8 cellular contexts compared by ENCODE assay signal in the genomic region with DNA sequence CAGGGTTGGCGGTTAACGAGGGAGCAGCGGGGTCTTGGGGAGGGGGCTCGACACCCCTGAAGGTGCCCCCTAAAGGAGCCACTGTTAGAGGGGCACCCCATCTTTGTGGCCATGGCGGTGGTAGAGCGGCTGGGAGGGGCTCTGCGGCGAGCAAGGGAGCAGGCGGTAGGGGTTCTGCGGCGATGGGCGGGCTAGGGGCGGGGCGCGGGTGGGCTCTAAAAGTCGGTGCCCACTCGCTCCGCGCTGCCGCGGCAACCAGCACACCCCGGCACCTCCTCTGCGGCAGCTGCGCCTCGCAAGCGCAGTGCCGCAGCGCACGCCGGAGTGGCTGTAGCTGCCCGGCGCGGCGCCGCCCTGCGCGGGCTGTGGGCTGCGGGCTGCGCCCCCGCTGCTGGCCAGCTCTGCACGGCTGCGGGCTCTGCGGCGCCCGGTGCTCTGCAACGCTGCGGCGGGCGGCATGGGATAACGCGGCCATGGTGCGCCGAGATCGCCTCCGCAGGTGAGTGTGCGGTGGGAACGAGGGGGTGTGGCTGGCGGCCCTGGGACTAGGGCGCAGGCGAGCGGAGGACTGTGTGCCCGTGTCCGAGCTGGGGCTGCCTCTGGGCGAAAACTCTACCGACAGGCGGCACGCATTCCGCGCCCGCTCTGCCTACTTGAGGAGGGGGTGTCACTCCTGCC. TPM values are rescaled to one million over a fixed set of nuclear protein-coding genes. Genes with fewer than 3 reads are reported as not detected.
DNase-seq lines count a peak whose midpoint lies in the region; ATAC-seq and TF ChIP-seq lines count a peak whose summit lies in the region.

A gene with protein sequence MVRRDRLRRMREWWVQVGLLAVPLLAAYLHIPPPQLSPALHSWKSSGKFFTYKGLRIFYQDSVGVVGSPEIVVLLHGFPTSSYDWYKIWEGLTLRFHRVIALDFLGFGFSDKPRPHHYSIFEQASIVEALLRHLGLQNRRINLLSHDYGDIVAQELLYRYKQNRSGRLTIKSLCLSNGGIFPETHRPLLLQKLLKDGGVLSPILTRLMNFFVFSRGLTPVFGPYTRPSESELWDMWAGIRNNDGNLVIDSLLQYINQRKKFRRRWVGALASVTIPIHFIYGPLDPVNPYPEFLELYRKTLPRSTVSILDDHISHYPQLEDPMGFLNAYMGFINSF (plus strand): TSS at position 245 of the 678 bp plus-strand sequence. CDS start 229 bp downstream, at position 474.

- peaks cover 38% of the 10 kb centered on the region for H3K27me3 Mint-ChIP-seq in endodermal cell (ENCODE audit: insufficient read depth)

- whole genome bisulfite sequencing in endodermal cell (ENCODE audit: insufficient coverage in 1 of 2, insufficient read length in 1 of 2), 2 experiments: 45 to 64% methylated on average over 19 to 70 of the region's 70 CpGs

- peaks cover 10% of the 10 kb centered on the region for H3K4me1 ChIP-seq in endodermal cell (ENCODE audit: control insufficient read depth, insufficient read depth, low read length)

- H3K36me3 ChIP-seq in endodermal cell (ENCODE audit: control insufficient read depth, insufficient read depth, low read length): peaks cover 13% of the 10 kb centered on the region

- H3K4me3 Mint-ChIP-seq in endodermal cell: peak within 1 kb of the TSS; percentile 59

- TF ChIP-seq CTCF in endodermal cell (conservative IDR thresholded peaks at IDR 0.05): peak; percentile 12

- peaks cover 48% of the 10 kb centered on the region for H3K4me1 Mint-ChIP-seq in endodermal cell

- peaks cover 37% of the 10 kb centered on the region for H3K36me3 Mint-ChIP-seq in endodermal cell (ENCODE audit: low read depth)

- peaks cover 19% of the 10 kb centered on the region for H3K9me3 Mint-ChIP-seq in endodermal cell

- peak within 1 kb of the TSS; percentile 78 for H3K4me3 ChIP-seq in endodermal cell (ENCODE audit: low read length)

- DNase-seq in NCI-H1417 (lab: John Stamatoyannopoulos, UW): peak in 2 of 3 experiments; percentile 73 to 79
- no peak for DNase-seq in NCI-H1417 treated with DMSO at 0.1 percent for 48 hours (lab: John Stamatoyannopoulos, UW)
- DNase-seq in RPMI8226: peak; percentile 27
- peak; percentile 75 for DNase-seq in endodermal cell
- DNase-seq in myocyte (ENCODE audit: low read depth): peak; percentile 68
- DNase-seq in SHP77 (lab: John Stamatoyannopoulos, UW): no peak
- DNase-seq in activated effector memory CD4-positive, alpha-beta T cell treated with Interleukin-2 at 50 U/mL for 16 hours: no peak

- H3K9ac ChIP-seq in endodermal cell (ENCODE audit: extremely low read depth, low read length, poor library complexity, severe bottlenecking): peak within 1 kb of the TSS; percentile 32

- peaks cover 17% of the 10 kb centered on the region for H3K27me3 ChIP-seq in endodermal cell (ENCODE audit: control insufficient read depth, insufficient read depth, low read length, poor library complexity, severe bottlenecking)

- H3K27ac ChIP-seq in endodermal cell (ENCODE audit: low read depth, low read length): peak within 1 kb of the TSS; percentile 80

- H3K9me3 ChIP-seq in endodermal cell (ENCODE audit: control insufficient read depth, low read length): no peaks in the 10 kb centered on the region

- peak within 1 kb of the TSS; percentile 19 for H3K27ac Mint-ChIP-seq in endodermal cell

- ATAC-seq in HG03378 (IDR thresholded peaks at IDR 0.05; ENCODE audit: unreplicated experiment): no peak

RNA-seq across cellular contexts. Expression of the gene that starts here (rescaled TPM):
- total RNA-seq in endodermal cell: 100 to 1,000 TPM; 121 to 149 TPM
- polyA plus RNA-seq in endodermal cell (2013, experiment 1 of 2): 356 TPM
- 306 TPM for polyA plus RNA-seq in endodermal cell (2013, experiment 2 of 2)
- total RNA-seq in myocyte: 129 and 151 TPM in 2 replicates
- polyA plus RNA-seq in myocyte (2012): 179 TPM

Comparison
In these comparisons a context has a peak if more than half of its experiments do, and no peak if none do; other contexts are left out.
1. DNase-seq: peak in NCI-H1417 (2 of 3), RPMI8226 (single experiment), endodermal cell (single experiment) and myocyte (single experiment); none in NCI-H1417 treated with DMSO at 0.1 percent for 48 hours (single experiment), SHP77 (0 of 2) and activated effector memory CD4-positive, alpha-beta T cell treated with Interleukin-2 at 50 U/mL for 16 hours (single experiment).